17 cellular contexts compared by ENCODE assay signal in the genomic region with DNA sequence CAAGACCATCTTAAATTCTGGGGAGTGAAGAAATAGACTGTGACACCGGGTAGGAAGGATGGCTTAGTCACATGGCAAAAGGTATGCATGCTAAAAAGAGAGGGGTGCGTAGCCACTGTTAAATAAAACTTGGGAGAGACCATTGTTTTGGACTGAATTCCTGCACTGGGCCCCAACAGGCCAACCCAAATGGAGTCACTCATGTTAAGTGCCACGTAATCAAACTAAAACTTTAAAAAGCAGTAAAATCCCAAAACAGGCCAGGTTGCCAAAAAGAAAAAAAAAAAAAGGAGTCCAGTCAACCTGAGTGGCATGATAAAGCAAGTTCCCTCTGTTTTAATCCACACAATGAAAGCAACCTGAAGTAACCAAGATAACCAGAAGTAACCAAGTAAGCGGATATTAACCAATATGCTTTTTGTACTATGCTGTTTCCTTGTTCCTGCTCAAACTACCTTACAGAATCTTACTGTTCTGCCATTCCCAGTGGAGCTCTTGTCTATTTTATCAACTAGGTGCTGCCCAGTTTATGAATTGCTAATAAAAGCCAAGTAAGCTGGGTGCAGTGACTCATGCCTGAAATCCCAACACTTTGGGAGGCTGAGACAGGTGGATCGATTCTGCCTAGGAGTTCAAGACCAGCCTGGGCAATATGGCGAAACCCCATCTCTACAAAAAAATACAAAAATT.
DNase-seq lines count a peak whose midpoint lies in the region; ATAC-seq and TF ChIP-seq lines count a peak whose summit lies in the region.
"Had no signal": no experiment of that assay in that cellular context is flagged by ENCODE, and none has a peak within 500 bp of the region (broad histone marks: within the 10 kb centered on the region; RNA-seq: fewer than 3 reads in every experiment).

No MANE protein-coding gene starts in this region.

- ATAC-seq in heart left ventricle = no peak
- no peak for ATAC-seq in central memory CD8-positive, alpha-beta T cell (replicated peaks; ENCODE audit: extremely low read depth, poor library complexity, severe bottlenecking)
- ATAC-seq in natural killer cell = no peak
- no peak for ATAC-seq in upper lobe of right lung

- H3K27me3 ChIP-seq in right atrium auricular region = no peaks in the 10 kb centered on the region
- no peaks in the 10 kb centered on the region for H3K27me3 ChIP-seq in heart left ventricle
- H3K27me3 ChIP-seq in stomach = no peaks in the 10 kb centered on the region
- H3K27me3 ChIP-seq in prostate gland (replicated peaks; ENCODE audit: insufficient read depth) = no peaks in the 10 kb centered on the region
- no peaks in the 10 kb centered on the region for H3K27me3 ChIP-seq in upper lobe of right lung
- H3K27me3 ChIP-seq: sigmoid colon had no signal

- H3K4me1 ChIP-seq in right atrium auricular region (peaks cover 0 to 40% of the 10 kb centered on the region in 2 donors), heart left ventricle (peaks cover 3 to 58% (median 33%) of the 10 kb centered on the region in 12 donors), stomach (peaks cover 10 to 70% (median 35%) of the 10 kb centered on the region in 4 donors), prostate gland (replicated peaks) (no peaks in the 10 kb centered on the region), upper lobe of right lung (peaks cover 31% of the 10 kb centered on the region)

- H3K4me1 Mint-ChIP-seq in central memory CD8-positive, alpha-beta T cell = peaks cover 25% of the 10 kb centered on the region
- peaks cover 38 to 39% of the 10 kb centered on the region in 2 donors for H3K4me1 Mint-ChIP-seq in natural killer cell

- H3K9me3 ChIP-seq in right atrium auricular region (peaks cover 0 to 11% of the 10 kb centered on the region in 2 donors), heart left ventricle (peaks cover 0 to 15% (median 8%) of the 10 kb centered on the region in 12 donors), stomach (peaks cover 0 to 7% (median 0%) of the 10 kb centered on the region in 4 donors), prostate gland (no peaks in the 10 kb centered on the region), upper lobe of right lung (peaks cover 3% of the 10 kb centered on the region)

- intact Hi-C loops in heart left ventricle (cut with DNase I) = loop anchor here in 5 of 10 donors (5.0 to 10.0 kb wide), 4 partner anchors 75 to 302 kb away; partner anchors contain the start of genes IRF2 (in 3 of the 5), CASP3 (in 1 of the 5) and PRIMPOL (in 1 of the 5)
- intact Hi-C loops in natural killer cell (cut with micrococcal nuclease) = loop anchor here (5.0 to 10.0 kb wide), 4 partner anchors 40 to 192 kb away; partner anchors contain the start of gene IRF2
- intact Hi-C loops in stomach (cut with DNase I; ENCODE audit: low total_unique reads) = no loop called here
- intact Hi-C loops in prostate gland (cut with DNase I) = no loop called here
- intact Hi-C loops in upper lobe of right lung (cut with DNase I) = no loop called here

- TF ChIP-seq POLR2A in heart left ventricle (IDR thresholded peaks at IDR 0.05) (no peak), stomach (IDR thresholded peaks at IDR 0.05) (no peak), prostate gland (IDR thresholded peaks at IDR 0.05) (no peak)

- 84 to 89% (median 88%) methylated on average over 6 of the region's 6 CpGs for WGBS in heart left ventricle, 4 donors
- WGBS in stomach, 5 donors = 71 to 77% (median 75%) methylated on average over 6 of the region's 6 CpGs
- 87% methylated on average over 6 of the region's 6 CpGs for WGBS in prostate gland

- no peaks in the 10 kb centered on the region for H3K9me3 Mint-ChIP-seq in central memory CD8-positive, alpha-beta T cell
- peaks cover 2 to 3% of the 10 kb centered on the region in 2 donors for H3K9me3 Mint-ChIP-seq in natural killer cell
- H3K9me3 Mint-ChIP-seq: memory B cell had no signal

- TF ChIP-seq CTCF in right atrium auricular region (IDR thresholded peaks at IDR 0.05) (no peak), heart left ventricle (IDR thresholded peaks at IDR 0.05) (no peak), natural killer cell (IDR thresholded peaks at IDR 0.05) (no peak), stomach (IDR thresholded peaks at IDR 0.05) (no peak), prostate gland (IDR thresholded peaks at IDR 0.05) (no peak), upper lobe of right lung (IDR thresholded peaks at IDR 0.05) (no peak)

- H3K36me3 ChIP-seq in right atrium auricular region = no peaks in the 10 kb centered on the region
- no peaks in the 10 kb centered on the region for H3K36me3 ChIP-seq in heart left ventricle
- H3K36me3 ChIP-seq in stomach = no peaks in the 10 kb centered on the region
- no peaks in the 10 kb centered on the region for H3K36me3 ChIP-seq in prostate gland
- no peaks in the 10 kb centered on the region for H3K36me3 ChIP-seq in upper lobe of right lung
- H3K36me3 ChIP-seq: sigmoid colon had no signal

- peak overlapping the region; percentile 58 for H3K27ac Mint-ChIP-seq in central memory CD8-positive, alpha-beta T cell (ENCODE audit: low read depth)
- H3K27ac Mint-ChIP-seq in natural killer cell = peak overlapping the region in 1 of 2 donors; percentile 82

- no peak overlapping the region for H3K4me3 Mint-ChIP-seq in central memory CD8-positive, alpha-beta T cell
- peak overlapping the region; percentile 89 for H3K4me3 Mint-ChIP-seq in natural killer cell

- H3K36me3 Mint-ChIP-seq in central memory CD8-positive, alpha-beta T cell (ENCODE audit: insufficient read depth) = no peaks in the 10 kb centered on the region
- peaks cover under 1% of the 10 kb centered on the region for H3K36me3 Mint-ChIP-seq in natural killer cell
- H3K36me3 Mint-ChIP-seq: CD4-positive, CD25-positive, alpha-beta regulatory T cell had no signal

- H3K27me3 Mint-ChIP-seq in central memory CD8-positive, alpha-beta T cell = no peaks in the 10 kb centered on the region
- H3K27me3 Mint-ChIP-seq in natural killer cell (ENCODE audit: low read depth in 2 of 2) = no peaks in the 10 kb centered on the region
- H3K27me3 Mint-ChIP-seq: memory B cell had no signal

- peak; percentile 21 for DNase-seq in right atrium auricular region (ENCODE audit: low spot score)
- DNase-seq in heart left ventricle = no peak
- DNase-seq in central memory CD8-positive, alpha-beta T cell (ENCODE audit: low spot score in 2 of 2) = no peak
- no peak for DNase-seq in natural killer cell
- no peak for DNase-seq in stomach
- no peak for DNase-seq in prostate gland (ENCODE audit: low spot score)
- no peak for DNase-seq in upper lobe of right lung
- no peak for DNase-seq in HT-29 (ENCODE audit: low spot score)
- DNase-seq: ACHN; CD4-positive, CD25-positive, alpha-beta regulatory T cell; cerebellar nuclear complex; DMS79; H7; NCI-H1930; sigmoid colon; stimulated activated CD4-positive, alpha-beta T cell treated with anti-CD3 and anti-CD28 coated beads, Interleukin-1b, Interleukin-23, amount 100 ng/mL, for 48 hours had no signal

- TF ChIP-seq EP300 in stomach (IDR thresholded peaks at IDR 0.05) = no peak

- H3K27ac ChIP-seq in right atrium auricular region (peak overlapping the region in 1 of 2 donors; percentile 88), heart left ventricle (peak overlapping the region in 5 of 12 donors; percentile 11 to 85 (median 84)), stomach (peak overlapping the region; percentile 81 to 97 (median 88)), prostate gland (no peak overlapping the region), upper lobe of right lung (no peak overlapping the region)

- H3K4me3 ChIP-seq in right atrium auricular region (no peak overlapping the region), heart left ventricle (no peak overlapping the region), stomach (no peak overlapping the region), prostate gland (no peak overlapping the region), upper lobe of right lung (no peak overlapping the region)

Comparison
In these comparisons a context has a peak if more than half of its experiments do, and no peak if none do; other contexts are left out.
1. H3K27ac ChIP-seq: peak in stomach (5 of 5); none in prostate gland (0 of 2) and upper lobe of right lung (single experiment).